ENCODE assay signal across 8 cellular contexts in genomic region chr16:2752035-2752849, GRCh38. TPM values are rescaled to one million over a fixed set of nuclear protein-coding genes. Genes with fewer than 3 reads are reported as not detected.
DNase-seq lines count a peak whose midpoint lies in the region; ATAC-seq lines count a peak whose summit lies in the region.

SRRM2 (plus strand) TSS chr16:2752638; CDS start chr16:2756365, 3,727 bp downstream.

- H3K27ac Mint-ChIP-seq in IgD-negative memory B cell = peak within 1 kb of the TSS; percentile 98 to 100 (median 99)

- H3K4me1 Mint-ChIP-seq in IgD-negative memory B cell = peaks cover 40 to 48% (median 42%) of the 10 kb centered on the region in 3 donors

- no peaks in the 10 kb centered on the region for H3K9me3 Mint-ChIP-seq in IgD-negative memory B cell

- ATAC-seq in GM21576 (IDR thresholded peaks at IDR 0.05; ENCODE audit: unreplicated experiment) = peak; percentile 74

- H3K36me3 Mint-ChIP-seq in IgD-negative memory B cell = peaks cover 2% of the 10 kb centered on the region

- H3K27me3 Mint-ChIP-seq in IgD-negative memory B cell = peaks cover 2% of the 10 kb centered on the region

- peak within 1 kb of the TSS; percentile 91 to 99 (median 97) for H3K4me3 Mint-ChIP-seq in IgD-negative memory B cell

- peak; percentile 87 for DNase-seq in DMS153 (lab: John Stamatoyannopoulos, UW)
- peak; percentile 98 for DNase-seq in OCI-M1 (lab: John Stamatoyannopoulos, UW)
- DNase-seq in activated T-cell treated with anti-CD3 and anti-CD28 coated beads for 24 hours (ENCODE audit: low read depth) = peak; percentile 88
- peak; percentile 99 for DNase-seq in epidermal melanocyte (ENCODE audit: insufficient read length, low spot score)
- peak; percentile 87 for DNase-seq in middle frontal gyrus (ENCODE audit: extremely low spot score, low spot score)
- peak; percentile 88 to 89 for DNase-seq in stimulated activated CD8-positive, alpha-beta memory T cell treated with anti-CD3 and anti-CD28 coated beads, Interleukin-2, amount 100 ng/mL, for 1 hour (ENCODE audit: low read depth in 2 of 2)

RNA-seq across cellular contexts. Expression of gene SRRM2, which starts in this region (rescaled TPM):
- polyA plus RNA-seq in IgD-negative memory B cell = 159 TPM

Comparison
In these comparisons a context has a peak if more than half of its experiments do, and no peak if none do; other contexts are left out.
1. Peak in every context shown above with its lines: DNase-seq and ATAC-seq.